ENCODE assay signal across 23 cellular contexts in the genomic region with DNA sequence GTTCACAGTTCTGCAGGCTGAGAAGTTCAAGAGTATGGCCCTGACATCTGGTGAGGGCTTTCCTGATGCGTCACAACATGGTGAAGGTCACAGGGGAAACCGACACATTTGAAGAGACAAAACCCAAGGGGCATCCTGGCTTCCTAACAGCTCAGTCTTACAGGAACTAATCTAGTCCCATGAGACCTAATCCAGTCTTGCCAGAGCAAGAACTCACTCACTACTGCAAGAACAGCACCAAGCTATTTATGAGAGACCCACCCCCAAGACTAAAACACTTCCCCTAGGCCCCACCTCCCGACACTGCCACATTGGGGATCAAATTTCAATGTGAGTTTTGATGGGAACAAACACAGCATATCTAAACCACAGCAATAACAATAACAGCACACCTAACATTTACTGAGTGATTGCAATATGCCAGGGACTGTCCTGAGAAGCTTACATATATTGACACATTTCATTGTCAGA. TPM values are rescaled to one million over a fixed set of nuclear protein-coding genes. Genes with fewer than 3 reads are reported as not detected.
A peak's percentile ranks its signal among the peaks of the same experiment; 100 is the strongest.
DNase-seq lines count a peak whose midpoint lies in the region; ATAC-seq, FAIRE-seq and TF ChIP-seq lines count a peak whose summit lies in the region.
"Had no signal": no experiment of that assay in that cellular context is flagged by ENCODE, and none has a peak within 500 bp of the region (broad histone marks: within the 10 kb centered on the region; RNA-seq: fewer than 3 reads in every experiment).

No MANE protein-coding gene starts in this region.

- H3K4me3 ChIP-seq in PC-3 (ENCODE audit: low read length) (no peak overlapping the region), choroid plexus epithelial cell (ENCODE audit: low read depth, low read length) (no peak overlapping the region), neural progenitor cell (no peak overlapping the region)
- H3K4me3 ChIP-seq: heart left ventricle, mucosa of descending colon, skin epidermis had no signal

- peaks cover 2% of the 10 kb centered on the region for H3K27me3 Mint-ChIP-seq in neural progenitor cell (ENCODE audit: insufficient read depth, low read depth)
- H3K27me3 Mint-ChIP-seq: activated CD8-positive, alpha-beta memory T cell treated with anti-CD3 and anti-CD28 coated beads, Interleukin-2, amount 10 ng/mL, durations not matched to agents 7 days and 5 days; B cell; brain; IgD-negative memory B cell had no signal

- POLR2A ChIA-PET in PC-3 (lab: Charles Lee; ENCODE audit: unreplicated experiment): no interaction called here

- no peaks in the 10 kb centered on the region for H4K20me1 ChIP-seq in PC-3 (ENCODE audit: low read length)
- no peaks in the 10 kb centered on the region for H4K20me1 ChIP-seq in neural progenitor cell (ENCODE audit: low read depth)

- intact Hi-C loops in PC-3 (cut with micrococcal nuclease): no loop called here

- H3K4me1 ChIP-seq in PC-3 (ENCODE audit: insufficient read depth, low read length): peaks cover 41% of the 10 kb centered on the region
- peaks cover 9% of the 10 kb centered on the region for H3K4me1 ChIP-seq in neural progenitor cell
- H3K4me1 ChIP-seq: heart left ventricle had no signal

- FAIRE-seq in GM18507 (lab: Jason Lieb, UNC): peak; percentile 15
- FAIRE-seq: RCC 7860 had no signal

- CTCF ChIA-PET in PC-3 (lab: Charles Lee): no interaction called here

- H3K4me1 Mint-ChIP-seq in neural progenitor cell: peaks cover 4% of the 10 kb centered on the region
- H3K4me1 Mint-ChIP-seq: activated CD8-positive, alpha-beta memory T cell treated with anti-CD3 and anti-CD28 coated beads, Interleukin-2, amount 10 ng/mL, durations not matched to agents 7 days and 5 days; B cell; brain; IgD-negative memory B cell; T-cell had no signal

- no peak overlapping the region for H3K4me3 Mint-ChIP-seq in neural progenitor cell
- H3K4me3 Mint-ChIP-seq: activated CD8-positive, alpha-beta memory T cell treated with anti-CD3 and anti-CD28 coated beads, Interleukin-2, amount 10 ng/mL, durations not matched to agents 7 days and 5 days; B cell; brain; T-cell had no signal

- no peak for TF ChIP-seq CTCF in PC-3 (conservative IDR thresholded peaks at IDR 0.05; ENCODE audit: low read depth, low read length)
- TF ChIP-seq CTCF in choroid plexus epithelial cell (conservative IDR thresholded peaks at IDR 0.05; ENCODE audit: low read depth, low read length): no peak
- no peak for TF ChIP-seq CTCF in neural progenitor cell (IDR thresholded peaks at IDR 0.05)

- ATAC-seq in PC-3 (no peak), HG03432 (IDR thresholded peaks at IDR 0.05; ENCODE audit: unreplicated experiment) (no peak)
- ATAC-seq: activated CD8-positive, alpha-beta memory T cell treated with anti-CD3 and anti-CD28 coated beads, Interleukin-2, amount 10 ng/mL, durations not matched to agents 7 days and 5 days; mucosa of descending colon; T-cell had no signal

- peak overlapping the region; percentile 63; the same call in 1 of the 2 replicates for H3K4me2 ChIP-seq in PC-3 (ENCODE audit: low read length)
- no peak overlapping the region for H3K4me2 ChIP-seq in neural progenitor cell

- H2AFZ ChIP-seq in PC-3 (ENCODE audit: low read length) (no peak overlapping the region), neural progenitor cell (replicated peaks) (no peak overlapping the region)

- H3K79me2 ChIP-seq in PC-3 (ENCODE audit: low read length) (no peaks in the 10 kb centered on the region), neural progenitor cell (ENCODE audit: low read depth) (no peaks in the 10 kb centered on the region)

- H3K36me3 Mint-ChIP-seq in neural progenitor cell: peaks cover 8% of the 10 kb centered on the region
- H3K36me3 Mint-ChIP-seq: activated CD8-positive, alpha-beta memory T cell treated with anti-CD3 and anti-CD28 coated beads, Interleukin-2, amount 10 ng/mL, durations not matched to agents 7 days and 5 days; brain; IgD-negative memory B cell; T-cell had no signal

- no peaks in the 10 kb centered on the region for H3K27me3 ChIP-seq in PC-3 (ENCODE audit: low read length)
- H3K27me3 ChIP-seq in neural progenitor cell: no peaks in the 10 kb centered on the region
- H3K27me3 ChIP-seq: heart left ventricle had no signal

- H3K9ac ChIP-seq in PC-3 (ENCODE audit: low read length) (peak overlapping the region; percentile 64), neural progenitor cell (no peak overlapping the region)

- H3K36me3 ChIP-seq in PC-3 (ENCODE audit: low read depth, low read length): 0 out of 2 replicates have a peak, but pooled peaks cover 5% of the 10 kb centered on the region
- H3K36me3 ChIP-seq in neural progenitor cell: no peaks in the 10 kb centered on the region
- H3K36me3 ChIP-seq: heart left ventricle had no signal

- no peaks in the 10 kb centered on the region for H3K9me2 ChIP-seq in PC-3 (replicated peaks; ENCODE audit: low read length)

- no peaks in the 10 kb centered on the region for H3K9me3 Mint-ChIP-seq in neural progenitor cell
- H3K9me3 Mint-ChIP-seq: brain, T-cell had no signal

- peak overlapping the region; percentile 97 for H3K27ac ChIP-seq in PC-3 (ENCODE audit: low read length)
- no peak overlapping the region for H3K27ac ChIP-seq in neural progenitor cell
- H3K27ac ChIP-seq: heart left ventricle had no signal

- H3K9me3 ChIP-seq in PC-3 (ENCODE audit: low read length): no peaks in the 10 kb centered on the region
- no peaks in the 10 kb centered on the region for H3K9me3 ChIP-seq in neural progenitor cell (ENCODE audit: low read depth)
- H3K9me3 ChIP-seq: heart left ventricle, mucosa of descending colon had no signal

- DNase-seq in GM18507 (ENCODE audit: extremely low spot score, insufficient read length, low read depth) (no peak), PC-3 (peak; percentile 38), choroid plexus epithelial cell (ENCODE audit: low read depth) (peak; percentile 97), neural progenitor cell (ENCODE audit: low spot score) (no peak), NCI-H446 treated with DMSO at 0.1 percent for 48 hours (lab: John Stamatoyannopoulos, UW) (no peak), NCI-H1092 treated with DMSO at 0.1 percent for 48 hours (lab: John Stamatoyannopoulos, UW) (no peak), mucosa of gallbladder (ENCODE audit: low spot score) (no peak)
- DNase-seq: activated CD8-positive, alpha-beta memory T cell treated with anti-CD3 and anti-CD28 coated beads, Interleukin-2, amount 10 ng/mL, durations not matched to agents 7 days and 5 days; activated gamma-delta T cell treated with Interleukin-2 at 50 U/mL for 16 hours; effector CD4-positive, alpha-beta T cell; GOT3; heart left ventricle; mucosa of descending colon; NCI-H1105 treated with DMSO at 0.1 percent for 48 hours; NCI-H510A; stimulated activated naive CD4-positive, alpha-beta T cell treated with Interleukin-2 at 50 U/mL for 16 hours; T-cell had no signal

- H3F3A ChIP-seq in PC-3 (ENCODE audit: low read length, unreplicated experiment): peaks cover 15% of the 10 kb centered on the region
- no peaks in the 10 kb centered on the region for H3F3A ChIP-seq in neural progenitor cell (ENCODE audit: low read depth)

- H3K27ac Mint-ChIP-seq in neural progenitor cell: peak overlapping the region; percentile 11
- H3K27ac Mint-ChIP-seq: activated CD8-positive, alpha-beta memory T cell treated with anti-CD3 and anti-CD28 coated beads, Interleukin-2, amount 10 ng/mL, durations not matched to agents 7 days and 5 days; B cell; brain; IgD-negative memory B cell; T-cell had no signal

- no TSS peak for BruUV-seq in PC-3 (replicated peaks; lab: Mats Ljungman, UMichigan)

RNA-seq across cellular contexts. Expression of a gene that starts 46.6 kb away (rescaled TPM):
- total RNA-seq in PC-3 (2014; rRNA removed): 43.0 and 49.6 TPM in 2 replicates
- total RNA-seq in neural progenitor cell (ENCODE audit: low replicate concordance): 362 and 601 TPM in 2 replicates
- total RNA-seq in mucosa of gallbladder: 23.5 TPM
- total RNA-seq: activated CD8-positive, alpha-beta memory T cell treated with anti-CD3 and anti-CD28 coated beads, Interleukin-2, amount 10 ng/mL, durations not matched to agents 7 days and 5 days; B cell had no signal

Comparison
In these comparisons a context has a peak if more than half of its experiments do, and no peak if none do; other contexts are left out.
1. DNase-seq: peak in PC-3 (single experiment) and choroid plexus epithelial cell (single experiment); none in GM18507 (single experiment), neural progenitor cell (single experiment), NCI-H446 treated with DMSO at 0.1 percent for 48 hours (single experiment), NCI-H1092 treated with DMSO at 0.1 percent for 48 hours (single experiment) and mucosa of gallbladder (single experiment).